In genomic region chr10:17396004-17396403, GRCh38 we compare ENCODE assay signal across 3 cellular contexts. TPM values are rescaled to one million over a fixed set of nuclear protein-coding genes. Genes with fewer than 3 reads are reported as not detected.
"Had no signal": no experiment of that assay in that cellular context is flagged by ENCODE, and none has a peak within 500 bp of the region (broad histone marks: within the 10 kb centered on the region; RNA-seq: fewer than 3 reads in every experiment).

No MANE protein-coding gene starts in this region.

- H3K4me3 ChIP-seq: GM12878 had no signal

- DNase-seq: GDM1, GF-D8 had no signal

RNA-seq across cellular contexts. Expression of gene ST8SIA6, which starts 58.4 kb away (rescaled TPM):
- total RNA-seq: GM12878 had no signal
